ENCODE assay signal across 1 cellular context in genomic region chr14:22434030-22434429, GRCh38.
TF ChIP-seq lines count a peak whose summit lies in the region.

No MANE protein-coding gene starts in this region.

TF ChIP-seq in H1, 55 proteins besides CTCF, POLR2A, EP300 and RAD21 (continued from another document):
- TF ChIP-seq SIN3A (conservative IDR thresholded peaks at IDR 0.05 in 1 of 2, IDR thresholded peaks at IDR 0.05 in 1 of 2; ENCODE audit: low read depth in 1 of 2, low read length in 2 of 2) (no peak), TAF1 (IDR thresholded peaks at IDR 0.05; ENCODE audit: low read depth, low read length) (no peak), RFX5 (IDR thresholded peaks at IDR 0.05; ENCODE audit: borderline replicate concordance, low read depth, low read length) (no peak), SP1 (IDR thresholded peaks at IDR 0.05; ENCODE audit: low read depth, low read length) (no peak), CBX8 (IDR thresholded peaks at IDR 0.05; ENCODE audit: borderline replicate concordance, low read depth, low read length) (no peak), JUND (IDR thresholded peaks at IDR 0.05; ENCODE audit: low read length) (no peak), KDM4A (IDR thresholded peaks at IDR 0.05; ENCODE audit: low read depth, low read length, severe bottlenecking) (no peak), SIRT6 (IDR thresholded peaks at IDR 0.05; ENCODE audit: low read length) (no peak), HDAC2 (IDR thresholded peaks at IDR 0.05; ENCODE audit: borderline replicate concordance in 1 of 2, low read depth in 2 of 2, low read length in 2 of 2) (no peak), KDM5A (IDR thresholded peaks at IDR 0.05; ENCODE audit: low read length) (no peak), BRCA1 (IDR thresholded peaks at IDR 0.05; ENCODE audit: low read depth, low read length) (no peak), PHF8 (conservative IDR thresholded peaks at IDR 0.05; ENCODE audit: low read depth, low read length) (no peak)
